In the genomic region with DNA sequence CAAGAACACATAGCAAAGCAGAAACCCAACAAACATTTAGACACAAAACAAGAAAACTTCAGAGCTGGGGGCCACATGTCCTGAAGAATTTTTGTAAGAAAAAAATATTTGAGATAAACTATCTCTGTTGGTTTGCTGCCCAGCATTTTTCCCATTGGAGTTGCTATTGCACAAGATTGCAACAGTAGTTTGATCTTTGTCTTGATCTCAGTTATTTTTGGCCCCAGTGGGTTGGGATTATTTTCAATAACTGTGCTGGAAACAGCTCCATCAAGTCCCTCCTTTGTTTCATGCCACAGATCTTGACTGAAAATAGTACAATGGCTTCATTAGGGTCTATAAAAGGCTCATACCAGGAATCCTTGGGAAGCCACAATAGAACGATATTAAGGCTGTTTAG, we compare ENCODE assay signal across 2 cellular contexts.
TF ChIP-seq lines count a peak whose summit lies in the region.

No MANE protein-coding gene starts in this region.

TF ChIP-seq in liver, 16 proteins besides CTCF, POLR2A, EP300 and RAD21:
- TF ChIP-seq RXRA (IDR thresholded peaks at IDR 0.05) (peak in 1 of 2 donors; percentile 7), HNF4A (conservative IDR thresholded peaks at IDR 0.05) (peak; percentile 39 to 51), HNF4G (IDR thresholded peaks at IDR 0.05) (no peak)

TF ChIP-seq in HepG2, 621 proteins besides CTCF, POLR2A, EP300 and RAD21:
- TF ChIP-seq NRL (CRISPR knock-in tag; IDR thresholded peaks at IDR 0.05; ENCODE audit: borderline replicate concordance) (no peak), SMAD1 (CRISPR knock-in tag; IDR thresholded peaks at IDR 0.05; ENCODE audit: borderline replicate concordance, low read depth) (no peak), NR3C1 (CRISPR knock-in tag; IDR thresholded peaks at IDR 0.05) (no peak), SRSF4 (IDR thresholded peaks at IDR 0.05; ENCODE audit: low read depth, low read length, poor library complexity, severe bottlenecking) (no peak)
- TF ChIP-seq, protein P1, sequence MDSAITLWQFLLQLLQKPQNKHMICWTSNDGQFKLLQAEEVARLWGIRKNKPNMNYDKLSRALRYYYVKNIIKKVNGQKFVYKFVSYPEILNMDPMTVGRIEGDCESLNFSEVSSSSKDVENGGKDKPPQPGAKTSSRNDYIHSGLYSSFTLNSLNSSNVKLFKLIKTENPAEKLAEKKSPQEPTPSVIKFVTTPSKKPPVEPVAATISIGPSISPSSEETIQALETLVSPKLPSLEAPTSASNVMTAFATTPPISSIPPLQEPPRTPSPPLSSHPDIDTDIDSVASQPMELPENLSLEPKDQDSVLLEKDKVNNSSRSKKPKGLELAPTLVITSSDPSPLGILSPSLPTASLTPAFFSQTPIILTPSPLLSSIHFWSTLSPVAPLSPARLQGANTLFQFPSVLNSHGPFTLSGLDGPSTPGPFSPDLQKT (CRISPR knock-in tag; IDR thresholded peaks at IDR 0.05; ENCODE audit: borderline replicate concordance) = no peak
